ENCODE assay signal across 10 cellular contexts in genomic region chr16:58125781-58126335, GRCh38. TPM values are rescaled to one million over a fixed set of nuclear protein-coding genes. Genes with fewer than 3 reads are reported as not detected.
A peak's percentile ranks its signal among the peaks of the same experiment; 100 is the strongest.
DNase-seq lines count a peak whose midpoint lies in the region; ATAC-seq and TF ChIP-seq lines count a peak whose summit lies in the region.
"Had no signal": no experiment of that assay in that cellular context is flagged by ENCODE, and none has a peak within 500 bp of the region (broad histone marks: within the 10 kb centered on the region; RNA-seq: fewer than 3 reads in every experiment).

No MANE protein-coding gene starts in this region.

- H4K91ac ChIP-seq in neuronal stem cell (ENCODE audit: low read depth, low read length, poor library complexity), result no peak overlapping the region

- H3K9ac ChIP-seq in fibroblast of lung (ENCODE audit: insufficient read depth, low read length), result no peak overlapping the region
- peak overlapping the region in 1 of 5 donors; percentile 83 for H3K9ac ChIP-seq in subcutaneous abdominal adipose tissue (ENCODE audit: low read length in 5 of 5)
- no peak overlapping the region for H3K9ac ChIP-seq in neuronal stem cell (ENCODE audit: low read depth, low read length, poor library complexity)

- H2AK5ac ChIP-seq in neuronal stem cell (ENCODE audit: low read depth, low read length), result no peak overlapping the region

- no peak overlapping the region for H3K18ac ChIP-seq in neuronal stem cell (ENCODE audit: low read length)

- peaks cover 6% of the 10 kb centered on the region for H3K79me1 ChIP-seq in neuronal stem cell (ENCODE audit: low read depth, low read length)

- no peak overlapping the region for H4K8ac ChIP-seq in neuronal stem cell (ENCODE audit: low read depth, low read length)

- H3K9me3 Mint-ChIP-seq in activated T-cell treated with anti-CD3 and anti-CD28 coated beads, Interleukin-2, amount 50 U/mL, for 24 hours, result no peaks in the 10 kb centered on the region
- H3K9me3 Mint-ChIP-seq: activated CD4-positive, alpha-beta T cell treated with anti-CD3 and anti-CD28 coated beads, Interleukin-2, amount 10 ng/mL, durations not matched to agents 7 days and 5 days had no signal

- no peak for DNase-seq in activated T-cell treated with anti-CD3 and anti-CD28 coated beads, Interleukin-2, amount 50 U/mL, for 24 hours
- no peak for DNase-seq in activated T-cell treated with anti-CD3 and anti-CD28 coated beads, Interleukin-2, amount 50 U/mL, for 48 hours
- no peak for DNase-seq in T-helper 17 cell
- no peak for DNase-seq in fibroblast of lung (ENCODE audit: low read depth in 2 of 2)
- no peak for DNase-seq in neuronal stem cell (ENCODE audit: low spot score)
- DNase-seq: activated CD4-positive, alpha-beta T cell treated with anti-CD3 and anti-CD28 coated beads, Interleukin-2, amount 10 ng/mL, durations not matched to agents 7 days and 5 days; RPMI8226 had no signal

- no peaks in the 10 kb centered on the region for H4K20me1 ChIP-seq in fibroblast of lung (ENCODE audit: control insufficient read depth, extremely low read depth, insufficient read depth, low read length)

- H2BK120ac ChIP-seq in neuronal stem cell (ENCODE audit: low read depth, low read length), result no peak overlapping the region

- H3K14ac ChIP-seq in neuronal stem cell (ENCODE audit: low read length), result no peak overlapping the region

- no CpG with 5 or more reads among the region's 10 CpGs for WGBS in neuronal stem cell (ENCODE audit: extremely low coverage in 2 of 2, insufficient read length in 2 of 2, insufficient replicate concordance in 1 of 2), 2 donors

- peaks cover 55% of the 10 kb centered on the region for H3K79me2 ChIP-seq in fibroblast of lung (ENCODE audit: control insufficient read depth, insufficient read depth, low read length)

- H2AFZ ChIP-seq in fibroblast of lung (ENCODE audit: low read length), result no peak overlapping the region
- H2AFZ ChIP-seq in neuronal stem cell (ENCODE audit: low read length), result no peak overlapping the region

- no peak overlapping the region for H3K27ac Mint-ChIP-seq in activated T-cell treated with anti-CD3 and anti-CD28 coated beads, Interleukin-2, amount 50 U/mL, for 24 hours
- peak overlapping the region; percentile 97 for H3K27ac Mint-ChIP-seq in T-helper 17 cell
- H3K27ac Mint-ChIP-seq: activated CD4-positive, alpha-beta T cell treated with anti-CD3 and anti-CD28 coated beads, Interleukin-2, amount 10 ng/mL, durations not matched to agents 7 days and 5 days had no signal

- no peaks in the 10 kb centered on the region for H3K27me3 ChIP-seq in fibroblast of lung (ENCODE audit: control insufficient read depth, insufficient read depth, low read length)
- no peaks in the 10 kb centered on the region for H3K27me3 ChIP-seq in subcutaneous abdominal adipose tissue (ENCODE audit: control insufficient read depth in 5 of 5, insufficient read depth in 4 of 5, low read length in 5 of 5)
- no peaks in the 10 kb centered on the region for H3K27me3 ChIP-seq in neuronal stem cell (ENCODE audit: control insufficient read depth in 3 of 3, insufficient read depth in 3 of 3, low read depth in 1 of 3, low read length in 3 of 3)

- H3K4me1 ChIP-seq in fibroblast of lung (ENCODE audit: control insufficient read depth, extremely low read depth, insufficient read depth, low read length) (peaks cover 13% of the 10 kb centered on the region), subcutaneous abdominal adipose tissue (ENCODE audit: control insufficient read depth in 5 of 5, insufficient read depth in 5 of 5, low read length in 5 of 5) (peaks cover 2 to 64% (median 58%) of the 10 kb centered on the region in 5 donors), neuronal stem cell (ENCODE audit: control insufficient read depth in 2 of 2, insufficient read depth in 1 of 2, low read depth in 1 of 2, low read length in 2 of 2) (peaks cover 22 to 24% of the 10 kb centered on the region in 2 donors)

- no peak overlapping the region for H3K4ac ChIP-seq in neuronal stem cell (ENCODE audit: low read length)

- H2BK15ac ChIP-seq in neuronal stem cell (ENCODE audit: low read length), result no peak overlapping the region

- no peak overlapping the region for H2BK12ac ChIP-seq in neuronal stem cell (ENCODE audit: low read length)

- H3K4me3 Mint-ChIP-seq in activated T-cell treated with anti-CD3 and anti-CD28 coated beads, Interleukin-2, amount 50 U/mL, for 24 hours, result peak overlapping the region; percentile 87
- H3K4me3 Mint-ChIP-seq in T-helper 17 cell, result peak overlapping the region; percentile 33
- H3K4me3 Mint-ChIP-seq: activated CD4-positive, alpha-beta T cell treated with anti-CD3 and anti-CD28 coated beads, Interleukin-2, amount 10 ng/mL, durations not matched to agents 7 days and 5 days had no signal

- H3K27ac ChIP-seq in fibroblast of lung (ENCODE audit: insufficient read depth, low read length), result peak overlapping the region; percentile 86
- H3K27ac ChIP-seq in subcutaneous abdominal adipose tissue (ENCODE audit: low read depth, low read length), result peak overlapping the region; percentile 66
- H3K27ac ChIP-seq in neuronal stem cell (replicated peaks; ENCODE audit: low read length), result no peak overlapping the region

- no peak for ATAC-seq in T-helper 17 cell
- no peak for ATAC-seq in GM18498 (IDR thresholded peaks at IDR 0.05; ENCODE audit: unreplicated experiment)
- ATAC-seq in GM21825 (IDR thresholded peaks at IDR 0.05; ENCODE audit: unreplicated experiment), result no peak

- H3K36me3 ChIP-seq in fibroblast of lung (ENCODE audit: control insufficient read depth, insufficient read depth, low read length), result no peaks in the 10 kb centered on the region
- H3K36me3 ChIP-seq in subcutaneous abdominal adipose tissue (ENCODE audit: control insufficient read depth in 5 of 5, insufficient read depth in 5 of 5, low read length in 5 of 5), result no peaks in the 10 kb centered on the region
- H3K36me3 ChIP-seq in neuronal stem cell (replicated peaks in 1 of 2; ENCODE audit: control insufficient read depth in 2 of 2, insufficient read depth in 2 of 2, low read length in 2 of 2), result peaks cover 0 to 17% of the 10 kb centered on the region in 2 donors

- H3K4me2 ChIP-seq in fibroblast of lung (ENCODE audit: extremely low read depth, insufficient read depth, low read length) (peak overlapping the region; percentile 51), neuronal stem cell (ENCODE audit: insufficient read depth, low read length, poor library complexity, severe bottlenecking) (no peak overlapping the region)

- H3K4me1 Mint-ChIP-seq in activated T-cell treated with anti-CD3 and anti-CD28 coated beads, Interleukin-2, amount 50 U/mL, for 24 hours (ENCODE audit: low read depth), result peaks cover 63% of the 10 kb centered on the region
- peaks cover 51% of the 10 kb centered on the region for H3K4me1 Mint-ChIP-seq in T-helper 17 cell

- peak overlapping the region in 1 of 4 experiments; percentile 95 for H3K4me3 ChIP-seq in fibroblast of lung (replicated peaks in 1 of 4; ENCODE audit: control extremely low read depth in 1 of 4, insufficient read depth in 1 of 4, low read depth in 3 of 4, low read length in 4 of 4)
- H3K4me3 ChIP-seq in subcutaneous abdominal adipose tissue (ENCODE audit: low read depth in 1 of 5, low read length in 5 of 5), result peak overlapping the region in 3 of 5 donors; percentile 30 to 89 (median 47)
- H3K4me3 ChIP-seq in neuronal stem cell (ENCODE audit: low read length in 2 of 2), result no peak overlapping the region

- H3K23ac ChIP-seq in neuronal stem cell (ENCODE audit: low read depth, low read length, poor library complexity), result no peak overlapping the region

- H2BK5ac ChIP-seq in neuronal stem cell (ENCODE audit: low read length), result no peak overlapping the region

- no peaks in the 10 kb centered on the region for H3K27me3 Mint-ChIP-seq in activated T-cell treated with anti-CD3 and anti-CD28 coated beads, Interleukin-2, amount 50 U/mL, for 24 hours
- H3K27me3 Mint-ChIP-seq in T-helper 17 cell, result no peaks in the 10 kb centered on the region
- H3K27me3 Mint-ChIP-seq: activated CD4-positive, alpha-beta T cell treated with anti-CD3 and anti-CD28 coated beads, Interleukin-2, amount 10 ng/mL, durations not matched to agents 7 days and 5 days had no signal

- TF ChIP-seq CTCF in fibroblast of lung (conservative IDR thresholded peaks at IDR 0.05 in 1 of 2, IDR thresholded peaks at IDR 0.05 in 1 of 2; ENCODE audit: low read depth in 1 of 2, low read length in 2 of 2), result no peak

- peaks cover 26% of the 10 kb centered on the region for H3K36me3 Mint-ChIP-seq in activated T-cell treated with anti-CD3 and anti-CD28 coated beads, Interleukin-2, amount 50 U/mL, for 24 hours (ENCODE audit: low read depth)
- peaks cover 2% of the 10 kb centered on the region for H3K36me3 Mint-ChIP-seq in T-helper 17 cell (ENCODE audit: low read depth)

- H3K9me3 ChIP-seq in T-helper 17 cell (ENCODE audit: control insufficient read depth, low read length, poor library complexity, severe bottlenecking) (no peaks in the 10 kb centered on the region), fibroblast of lung (ENCODE audit: control insufficient read depth, insufficient read depth, low read depth, low read length) (no peaks in the 10 kb centered on the region), subcutaneous abdominal adipose tissue (ENCODE audit: control insufficient read depth in 5 of 5, low read length in 5 of 5) (peaks cover 0 to 2% (median 0%) of the 10 kb centered on the region in 5 donors), neuronal stem cell (replicated peaks in 1 of 2; ENCODE audit: control insufficient read depth in 2 of 2, insufficient read depth in 1 of 2, low read depth in 1 of 2, low read length in 2 of 2) (no peaks in the 10 kb centered on the region)

RNA-seq across cellular contexts. Expression of gene CFAP20, which starts 3.3 kb away (rescaled TPM):
- total RNA-seq in T-helper 17 cell, result 100 to 1,000 TPM; 121 to 195 TPM
- total RNA-seq in fibroblast of lung, result 23.4 and 29.2 TPM in 2 replicates
- polyA plus RNA-seq in fibroblast of lung, result 30.2 and 33.2 TPM in 2 replicates
- 22.8 and 31.8 TPM in 2 replicates for polyA plus RNA-seq in fibroblast of lung (2012)
- polyA minus RNA-seq in fibroblast of lung (ENCODE audit: low replicate concordance), result 20.3 and 22.2 TPM in 2 replicates
- polyA plus RNA-seq in neuronal stem cell (2013, experiment 1 of 2), result 96.9 TPM
- 98.2 TPM for polyA plus RNA-seq in neuronal stem cell (2013, experiment 2 of 2)

Comparison
In these comparisons a context has a peak if more than half of its experiments do, and no peak if none do; other contexts are left out.
1. H3K4me3 ChIP-seq: peak in subcutaneous abdominal adipose tissue (3 of 5); none in neuronal stem cell (0 of 2).